Comparison of ENCODE assay signal across 15 cellular contexts in the genomic region with DNA sequence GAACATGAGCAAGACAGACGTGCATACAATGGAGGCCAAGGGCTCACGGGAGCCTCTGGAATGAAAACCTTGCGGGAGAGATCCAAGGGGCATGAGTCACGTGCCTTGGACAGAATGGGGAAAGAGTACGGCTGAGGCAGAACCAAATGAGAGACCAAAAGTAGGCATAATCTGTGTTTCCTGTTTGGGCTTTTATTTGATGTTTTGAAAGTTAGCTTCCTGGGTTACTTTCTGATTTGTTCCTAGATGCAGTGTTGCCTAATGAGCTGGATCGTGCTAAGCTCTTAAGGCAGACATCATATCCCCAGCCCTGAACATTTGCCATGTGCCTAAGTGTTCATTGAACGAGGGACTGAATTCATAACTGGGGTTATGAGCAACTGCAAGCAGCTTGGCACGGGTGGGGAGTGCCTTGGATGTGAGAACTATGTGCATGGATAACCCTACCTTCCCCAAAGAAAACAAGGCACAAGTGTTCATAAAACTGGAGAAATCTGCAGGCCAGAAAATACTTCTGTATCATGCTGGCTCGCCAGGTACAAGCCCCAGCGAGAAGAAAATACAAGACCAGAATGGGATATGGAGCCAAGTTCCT.
DNase-seq lines count a peak whose midpoint lies in the region; ATAC-seq, FAIRE-seq and TF ChIP-seq lines count a peak whose summit lies in the region.
"Had no signal": no experiment of that assay in that cellular context is flagged by ENCODE, and none has a peak within 500 bp of the region (broad histone marks: within the 10 kb centered on the region; RNA-seq: fewer than 3 reads in every experiment).

No MANE protein-coding gene starts in this region.

- H3K27me3 Mint-ChIP-seq in activated T-cell treated with anti-CD3 and anti-CD28 coated beads, Interleukin-2, amount 50 U/mL, for 4 hours (ENCODE audit: low read depth), result peaks cover 3% of the 10 kb centered on the region
- H3K27me3 Mint-ChIP-seq in T-cell (peaks cover 3 to 8% of the 10 kb centered on the region in 2 donors), endodermal cell (ENCODE audit: insufficient read depth) (no peaks in the 10 kb centered on the region)

- no peak for DNase-seq in activated T-cell treated with anti-CD3 and anti-CD28 coated beads, Interleukin-2, amount 50 U/mL, for 4 hours
- DNase-seq in activated T-cell treated with anti-CD3 and anti-CD28 coated beads for 4 hours, result no peak
- no peak for DNase-seq in T-cell
- DNase-seq in endodermal cell, result peak; percentile 20
- peak; percentile 42 for DNase-seq in retinal pigment epithelial cell (ENCODE audit: low read depth)
- DNase-seq in HTR-8/SVneo (ENCODE audit: insufficient read length, low spot score), result no peak
- no peak for DNase-seq in kidney
- DNase-seq: body of pancreas, NCI-H1092 treated with DMSO at 0.1 percent for 48 hours, NCI-H446 treated with DMSO at 0.1 percent for 48 hours had no signal

- peaks cover 22% of the 10 kb centered on the region for H3K4me1 Mint-ChIP-seq in activated T-cell treated with anti-CD3 and anti-CD28 coated beads, Interleukin-2, amount 50 U/mL, for 4 hours (ENCODE audit: low read depth)
- H3K4me1 Mint-ChIP-seq in T-cell (peaks cover 28 to 33% (median 31%) of the 10 kb centered on the region in 3 donors), endodermal cell (no peaks in the 10 kb centered on the region)

- ATAC-seq in activated T-cell treated with anti-CD3 and anti-CD28 coated beads, Interleukin-2, amount 50 U/mL, for 4 hours, result no peak
- ATAC-seq in T-cell (replicated peaks in 1 of 4), result peak; percentile 36 to 70 (median 64)
- no peak for ATAC-seq in GM19023 (IDR thresholded peaks at IDR 0.05; ENCODE audit: unreplicated experiment)
- ATAC-seq: body of pancreas, Panc1 had no signal

- no peaks in the 10 kb centered on the region for H3K9me3 Mint-ChIP-seq in activated T-cell treated with anti-CD3 and anti-CD28 coated beads, Interleukin-2, amount 50 U/mL, for 4 hours
- no peaks in the 10 kb centered on the region for H3K9me3 Mint-ChIP-seq in T-cell
- no peaks in the 10 kb centered on the region for H3K9me3 Mint-ChIP-seq in endodermal cell

- CTCF ChIA-PET in T-cell (lab: Charles Lee), result no interaction called here

- H3K27me3 ChIP-seq in endodermal cell (ENCODE audit: control insufficient read depth, insufficient read depth, low read length, poor library complexity, severe bottlenecking), result no peaks in the 10 kb centered on the region
- H3K27me3 ChIP-seq: body of pancreas had no signal

- H3K4me3 Mint-ChIP-seq in activated T-cell treated with anti-CD3 and anti-CD28 coated beads, Interleukin-2, amount 50 U/mL, for 4 hours, result peak overlapping the region; percentile 62
- peak overlapping the region; percentile 73 to 88 (median 75) for H3K4me3 Mint-ChIP-seq in T-cell
- H3K4me3 Mint-ChIP-seq in endodermal cell, result no peak overlapping the region

- intact Hi-C loops in kidney (cut with DNase I), result no loop called here

- H3K9ac ChIP-seq in endodermal cell (ENCODE audit: extremely low read depth, low read length, poor library complexity, severe bottlenecking) (no peak overlapping the region), kidney (ENCODE audit: low read length in 2 of 2) (no peak overlapping the region)

- H3K36me3 Mint-ChIP-seq in activated T-cell treated with anti-CD3 and anti-CD28 coated beads, Interleukin-2, amount 50 U/mL, for 4 hours (ENCODE audit: insufficient read depth), result no peaks in the 10 kb centered on the region
- H3K36me3 Mint-ChIP-seq in T-cell (no peaks in the 10 kb centered on the region), endodermal cell (ENCODE audit: low read depth) (no peaks in the 10 kb centered on the region)

- POLR2A ChIA-PET in T-cell (lab: Charles Lee), result interaction anchor here (0.6 to 1.3 kb wide), 3 partner anchors 17 to 359 kb away, joined by 3 to 4 read pairs (median 3); no protein-coding TSS in a partner anchor

- H3K36me3 ChIP-seq in endodermal cell (ENCODE audit: control insufficient read depth, insufficient read depth, low read length), result no peaks in the 10 kb centered on the region
- H3K36me3 ChIP-seq in kidney (ENCODE audit: control insufficient read depth in 1 of 2, insufficient read depth in 2 of 2, low read length in 2 of 2), result peaks cover 0 to 2% of the 10 kb centered on the region in 2 donors

- H3K4me3 ChIP-seq in endodermal cell (ENCODE audit: low read length), result no peak overlapping the region
- no peak overlapping the region for H3K4me3 ChIP-seq in retinal pigment epithelial cell (ENCODE audit: low read length)
- H3K4me3 ChIP-seq in kidney (ENCODE audit: low read length in 2 of 2), result no peak overlapping the region
- H3K4me3 ChIP-seq: body of pancreas had no signal

- TF ChIP-seq CTCF in endodermal cell (conservative IDR thresholded peaks at IDR 0.05), result no peak
- TF ChIP-seq CTCF in retinal pigment epithelial cell (conservative IDR thresholded peaks at IDR 0.05; ENCODE audit: low read depth, low read length), result no peak
- TF ChIP-seq CTCF in kidney (IDR thresholded peaks at IDR 0.05; ENCODE audit: borderline replicate concordance, extremely low read depth, insufficient read depth), result no peak

- H3K4me1 ChIP-seq in endodermal cell (ENCODE audit: control insufficient read depth, insufficient read depth, low read length), result no peaks in the 10 kb centered on the region
- H3K4me1 ChIP-seq in kidney (ENCODE audit: control insufficient read depth in 1 of 2, insufficient read depth in 1 of 2, low read depth in 1 of 2, low read length in 2 of 2), result no peaks in the 10 kb centered on the region

- H3K9me3 ChIP-seq in endodermal cell (ENCODE audit: control insufficient read depth, low read length) (no peaks in the 10 kb centered on the region), kidney (ENCODE audit: control insufficient read depth in 1 of 2, low read length in 2 of 2) (no peaks in the 10 kb centered on the region)
- H3K9me3 ChIP-seq: body of pancreas had no signal

- FAIRE-seq in HTR-8/SVneo (lab: Jason Lieb, UNC), result no peak
- no peak for FAIRE-seq in kidney (lab: Jason Lieb, UNC)
- FAIRE-seq: GM12891, GM19239, H54 had no signal

- H3K27ac ChIP-seq in endodermal cell (ENCODE audit: low read depth, low read length) (no peak overlapping the region), kidney (ENCODE audit: low read depth in 2 of 2, low read length in 2 of 2) (no peak overlapping the region)
- H3K27ac ChIP-seq: body of pancreas had no signal

- 89 to 91% methylated on average over 8 to 10 of the region's 10 CpGs for WGBS in endodermal cell (ENCODE audit: insufficient coverage in 1 of 2, insufficient read length in 1 of 2), 2 experiments

- peak overlapping the region; percentile 88 to 94 for H3K27ac Mint-ChIP-seq in T-cell
- H3K27ac Mint-ChIP-seq in endodermal cell, result no peak overlapping the region

Comparison
In these comparisons a context has a peak if more than half of its experiments do, and no peak if none do; other contexts are left out.
1. ATAC-seq: peak in T-cell (4 of 4); none in activated T-cell treated with anti-CD3 and anti-CD28 coated beads, Interleukin-2, amount 50 U/mL, for 4 hours (0 of 2) and GM19023 (single experiment).
2. DNase-seq: peak in endodermal cell (single experiment) and retinal pigment epithelial cell (single experiment); none in activated T-cell treated with anti-CD3 and anti-CD28 coated beads, Interleukin-2, amount 50 U/mL, for 4 hours (single experiment), activated T-cell treated with anti-CD3 and anti-CD28 coated beads for 4 hours (single experiment), T-cell (0 of 34), HTR-8/SVneo (single experiment) and kidney (single experiment).